8 cellular contexts compared by ENCODE assay signal in the genomic region with DNA sequence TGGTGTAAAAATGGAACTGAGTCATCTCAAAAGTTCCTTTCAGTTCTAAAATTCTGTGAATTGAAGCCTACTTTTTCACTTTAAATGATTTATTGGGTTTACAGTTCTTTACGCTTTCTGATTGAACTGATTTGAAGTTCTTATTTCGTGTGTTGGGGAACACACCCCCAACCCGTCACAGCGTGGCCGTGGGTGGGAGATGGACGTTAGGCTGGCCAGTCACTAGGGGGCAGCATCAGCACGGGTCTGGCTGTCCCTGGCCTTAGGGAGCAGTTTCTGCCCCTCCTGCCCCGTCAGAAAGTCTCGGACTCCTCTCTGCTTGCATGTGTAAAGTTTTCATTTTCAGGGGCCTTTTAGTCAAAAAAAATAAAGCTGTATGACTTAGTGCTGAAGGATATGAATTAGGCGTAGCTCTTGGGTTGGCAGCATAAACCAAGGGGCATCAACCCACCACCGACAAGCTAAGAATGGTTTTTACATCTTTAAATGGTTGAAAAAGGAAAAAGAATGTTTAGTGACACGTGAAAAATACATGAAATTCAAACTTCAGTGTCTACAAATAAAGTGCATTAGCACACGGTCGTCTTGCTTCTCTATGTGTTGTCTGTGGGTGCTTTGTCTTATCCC.
DNase-seq lines count a peak whose midpoint lies in the region; ATAC-seq, FAIRE-seq and TF ChIP-seq lines count a peak whose summit lies in the region.

No MANE protein-coding gene starts in this region.

- peak overlapping the region; percentile 41 for H3K27ac ChIP-seq in cingulate gyrus (ENCODE audit: low read depth, low read length)
- H3K27ac ChIP-seq in liver (ENCODE audit: low read depth in 1 of 2, low read length in 2 of 2) = no peak overlapping the region

- no peak overlapping the region for H3K9ac ChIP-seq in liver (ENCODE audit: low read depth in 1 of 2, low read length in 2 of 2)

- peak; percentile 82 to 90 for TF ChIP-seq RAD21 in liver (IDR thresholded peaks at IDR 0.05)

- no peak overlapping the region for H3K4me3 ChIP-seq in liver (ENCODE audit: low read depth in 1 of 3, low read length in 3 of 3)

- ATAC-seq in HG02981 (IDR thresholded peaks at IDR 0.05; ENCODE audit: unreplicated experiment) = peak; percentile 65

- H3K27me3 ChIP-seq in liver (ENCODE audit: control insufficient read depth in 4 of 4, insufficient read depth in 4 of 4, low read length in 3 of 4) = no peaks in the 10 kb centered on the region

- peaks cover 0 to 20% (median 10%) of the 10 kb centered on the region in 4 donors for H3K4me1 ChIP-seq in liver (ENCODE audit: control insufficient read depth in 4 of 4, insufficient read depth in 4 of 4, low read length in 3 of 4)

- peak; percentile 43 for FAIRE-seq in A204.1 (lab: Jason Lieb, UNC)

- in situ Hi-C loops in GM13977 (cut with MboI; ENCODE audit: low pct_unique_long_range_greater_than_20kb, low sequenced_read_pairs, unreplicated experiment) = no loop called here

- peak; percentile 95 for TF ChIP-seq CTCF in GM13977 (IDR thresholded peaks at IDR 0.05; ENCODE audit: extremely low read depth, insufficient read depth, missing control alignments)
- TF ChIP-seq CTCF in liver (IDR thresholded peaks at IDR 0.05; ENCODE audit: low read depth, low read length, missing input control) = peak; percentile 61

- 24% methylated on average over 14 of the region's 14 CpGs for WGBS in liver

- no peaks in the 10 kb centered on the region for H3K9me3 ChIP-seq in liver (ENCODE audit: control insufficient read depth in 4 of 4, low read length in 3 of 4)

- peak; percentile 82 for DNase-seq in GM13977 (ENCODE audit: low spot score)
- peak; percentile 18 for DNase-seq in NCI-H345 treated with DMSO at 0.1 percent for 48 hours (lab: John Stamatoyannopoulos, UW; ENCODE audit: unreplicated experiment)
- DNase-seq in activated CD4-positive, alpha-beta T cell treated with anti-CD3 and anti-CD28 coated beads for 48 hours = peak; percentile 88
- peak; percentile 35 to 77 (median 54) for DNase-seq in stimulated activated CD4-positive, alpha-beta T cell treated with anti-CD3 and anti-CD28 coated beads, TNF-alpha, amount 100 ng/mL, for 24 hours (ENCODE audit: low read depth in 3 of 3)

- H3K36me3 ChIP-seq in liver (ENCODE audit: control insufficient read depth in 4 of 4, insufficient read depth in 3 of 4, low read depth in 1 of 4, low read length in 3 of 4) = peaks cover 0 to 6% (median 2%) of the 10 kb centered on the region in 4 donors

TF ChIP-seq in liver, 16 proteins besides CTCF, POLR2A, EP300 and RAD21:
- TF ChIP-seq HNF4A (conservative IDR thresholded peaks at IDR 0.05) = no peak
- TF ChIP-seq FOXA1 (IDR thresholded peaks at IDR 0.05) = no peak
- no peak for TF ChIP-seq JUND (IDR thresholded peaks at IDR 0.05)
- TF ChIP-seq FOXA2 (IDR thresholded peaks at IDR 0.05) = no peak
- no peak for TF ChIP-seq HNF4G (IDR thresholded peaks at IDR 0.05)
- no peak for TF ChIP-seq GABPA (IDR thresholded peaks at IDR 0.05 in 1 of 2, conservative IDR thresholded peaks at IDR 0.05 in 1 of 2)
- TF ChIP-seq, protein P1, sequence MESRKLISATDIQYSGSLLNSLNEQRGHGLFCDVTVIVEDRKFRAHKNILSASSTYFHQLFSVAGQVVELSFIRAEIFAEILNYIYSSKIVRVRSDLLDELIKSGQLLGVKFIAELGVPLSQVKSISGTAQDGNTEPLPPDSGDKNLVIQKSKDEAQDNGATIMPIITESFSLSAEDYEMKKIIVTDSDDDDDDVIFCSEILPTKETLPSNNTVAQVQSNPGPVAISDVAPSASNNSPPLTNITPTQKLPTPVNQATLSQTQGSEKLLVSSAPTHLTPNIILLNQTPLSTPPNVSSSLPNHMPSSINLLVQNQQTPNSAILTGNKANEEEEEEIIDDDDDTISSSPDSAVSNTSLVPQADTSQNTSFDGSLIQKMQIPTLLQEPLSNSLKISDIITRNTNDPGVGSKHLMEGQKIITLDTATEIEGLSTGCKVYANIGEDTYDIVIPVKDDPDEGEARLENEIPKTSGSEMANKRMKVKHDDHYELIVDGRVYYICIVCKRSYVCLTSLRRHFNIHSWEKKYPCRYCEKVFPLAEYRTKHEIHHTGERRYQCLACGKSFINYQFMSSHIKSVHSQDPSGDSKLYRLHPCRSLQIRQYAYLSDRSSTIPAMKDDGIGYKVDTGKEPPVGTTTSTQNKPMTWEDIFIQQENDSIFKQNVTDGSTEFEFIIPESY (IDR thresholded peaks at IDR 0.05) = no peak

Comparison
In these comparisons a context has a peak if more than half of its experiments do, and no peak if none do; other contexts are left out.
1. DNase-seq: peak in every context shown above with its lines; median percentile 88 in activated CD4-positive, alpha-beta T cell treated with anti-CD3 and anti-CD28 coated beads for 48 hours; 82 in GM13977; 54 in stimulated activated CD4-positive, alpha-beta T cell treated with anti-CD3 and anti-CD28 coated beads, TNF-alpha, amount 100 ng/mL, for 24 hours; 18 in NCI-H345 treated with DMSO at 0.1 percent for 48 hours.